Comparison of ENCODE assay signal across 9 cellular contexts in genomic region chr3:33047842-33048834, GRCh38. TPM values are rescaled to one million over a fixed set of nuclear protein-coding genes. Genes with fewer than 3 reads are reported as not detected.
DNase-seq lines count a peak whose midpoint lies in the region; ATAC-seq and TF ChIP-seq lines count a peak whose summit lies in the region.
"Had no signal": no experiment of that assay in that cellular context is flagged by ENCODE, and none has a peak within 500 bp of the region (broad histone marks: within the 10 kb centered on the region; RNA-seq: fewer than 3 reads in every experiment).

No MANE protein-coding gene starts in this region.

- peaks cover 2% of the 10 kb centered on the region for H3K9me3 Mint-ChIP-seq in activated naive CD4-positive, alpha-beta T cell treated with anti-CD3 and anti-CD28 coated beads, Interleukin-2, amount 10 ng/mL, durations not matched to agents 7 days and 5 days

- H3K27ac ChIP-seq in right atrium auricular region (no peak overlapping the region), substantia nigra (ENCODE audit: low read depth, low read length, poor library complexity, severe bottlenecking) (peak overlapping the region; percentile 52)

- H3K36me3 ChIP-seq in right atrium auricular region, result peaks cover 30% of the 10 kb centered on the region

- TF ChIP-seq CTCF in right atrium auricular region (IDR thresholded peaks at IDR 0.05), result no peak
- TF ChIP-seq CTCF in GM13976 (IDR thresholded peaks at IDR 0.05; ENCODE audit: borderline replicate concordance, control extremely low read depth, extremely low read depth, insufficient read depth, missing control alignments), result no peak

- H3K4me3 Mint-ChIP-seq in activated naive CD4-positive, alpha-beta T cell treated with anti-CD3 and anti-CD28 coated beads, Interleukin-2, amount 10 ng/mL, durations not matched to agents 7 days and 5 days, result peak overlapping the region; percentile 63

- no peaks in the 10 kb centered on the region for H3K9me3 ChIP-seq in right atrium auricular region

- H3K27ac Mint-ChIP-seq in activated naive CD4-positive, alpha-beta T cell treated with anti-CD3 and anti-CD28 coated beads, Interleukin-2, amount 10 ng/mL, durations not matched to agents 7 days and 5 days, result peak overlapping the region; percentile 95

- DNase-seq in Right ventricle myocardium inferior (ENCODE audit: missing footprints) (no peak), right atrium auricular region (ENCODE audit: low spot score) (no peak), substantia nigra (lab: John Stamatoyannopoulos, UW) (peak in 8 of 49 donors; percentile 5 to 21 (median 12)), GM13976 (ENCODE audit: low spot score) (no peak), NCI-H1048 (lab: John Stamatoyannopoulos, UW) (no peak), NCI-H2107 (lab: John Stamatoyannopoulos, UW) (no peak)
- DNase-seq in activated naive CD4-positive, alpha-beta T cell treated with anti-CD3 and anti-CD28 coated beads, Interleukin-2, amount 10 ng/mL, durations not matched to agents 7 days and 5 days, result peak; percentile 74

- H3K27me3 Mint-ChIP-seq in activated naive CD4-positive, alpha-beta T cell treated with anti-CD3 and anti-CD28 coated beads, Interleukin-2, amount 10 ng/mL, durations not matched to agents 7 days and 5 days, result no peaks in the 10 kb centered on the region

- in situ Hi-C loops in GM13976 (cut with MboI; ENCODE audit: low sequenced_read_pairs, unreplicated experiment), result no loop called here

- intact Hi-C loops in Right ventricle myocardium inferior (cut with DNase I), result no loop called here

- peaks cover 0 to 4% of the 10 kb centered on the region in 2 donors for H3K4me1 ChIP-seq in right atrium auricular region

- H3K27me3 ChIP-seq in right atrium auricular region, result no peaks in the 10 kb centered on the region

- CTCF ChIA-PET in activated naive CD4-positive, alpha-beta T cell treated with anti-CD3 and anti-CD28 coated beads, Interleukin-2, amount 10 ng/mL, durations not matched to agents 7 days and 5 days (lab: Charles Lee), result interaction anchor here (1.3 to 4.8 kb wide), 7 partner anchors 11 to 89 kb away, joined by 3 to 29 read pairs (median 8); no protein-coding TSS in a partner anchor

- H3K36me3 Mint-ChIP-seq in activated naive CD4-positive, alpha-beta T cell treated with anti-CD3 and anti-CD28 coated beads, Interleukin-2, amount 10 ng/mL, durations not matched to agents 7 days and 5 days, result peaks cover 63% of the 10 kb centered on the region

- ATAC-seq in Right ventricle myocardium inferior (peak; percentile 54), HG03521 (IDR thresholded peaks at IDR 0.05; ENCODE audit: unreplicated experiment) (peak; percentile 57)
- ATAC-seq: Panc1 had no signal

- no peak overlapping the region for H3K4me3 ChIP-seq in right atrium auricular region

- peaks cover 94% of the 10 kb centered on the region for H3K4me1 Mint-ChIP-seq in activated naive CD4-positive, alpha-beta T cell treated with anti-CD3 and anti-CD28 coated beads, Interleukin-2, amount 10 ng/mL, durations not matched to agents 7 days and 5 days

RNA-seq across cellular contexts. Expression of gene GLB1, which starts 48.8 kb away (rescaled TPM):
- total RNA-seq in Right ventricle myocardium inferior, result 19.6 TPM
- total RNA-seq in right atrium auricular region, result 10 to 100 TPM; 26.5 to 31.0 TPM

RNA-seq across cellular contexts. Expression of gene TMPPE, which starts 48.8 kb away (rescaled TPM):
- total RNA-seq in Right ventricle myocardium inferior, result 3.2 TPM
- 1 to 10 TPM; 4.7 to 5.6 TPM for total RNA-seq in right atrium auricular region
